ENCODE assay signal across 10 cellular contexts in the genomic region with DNA sequence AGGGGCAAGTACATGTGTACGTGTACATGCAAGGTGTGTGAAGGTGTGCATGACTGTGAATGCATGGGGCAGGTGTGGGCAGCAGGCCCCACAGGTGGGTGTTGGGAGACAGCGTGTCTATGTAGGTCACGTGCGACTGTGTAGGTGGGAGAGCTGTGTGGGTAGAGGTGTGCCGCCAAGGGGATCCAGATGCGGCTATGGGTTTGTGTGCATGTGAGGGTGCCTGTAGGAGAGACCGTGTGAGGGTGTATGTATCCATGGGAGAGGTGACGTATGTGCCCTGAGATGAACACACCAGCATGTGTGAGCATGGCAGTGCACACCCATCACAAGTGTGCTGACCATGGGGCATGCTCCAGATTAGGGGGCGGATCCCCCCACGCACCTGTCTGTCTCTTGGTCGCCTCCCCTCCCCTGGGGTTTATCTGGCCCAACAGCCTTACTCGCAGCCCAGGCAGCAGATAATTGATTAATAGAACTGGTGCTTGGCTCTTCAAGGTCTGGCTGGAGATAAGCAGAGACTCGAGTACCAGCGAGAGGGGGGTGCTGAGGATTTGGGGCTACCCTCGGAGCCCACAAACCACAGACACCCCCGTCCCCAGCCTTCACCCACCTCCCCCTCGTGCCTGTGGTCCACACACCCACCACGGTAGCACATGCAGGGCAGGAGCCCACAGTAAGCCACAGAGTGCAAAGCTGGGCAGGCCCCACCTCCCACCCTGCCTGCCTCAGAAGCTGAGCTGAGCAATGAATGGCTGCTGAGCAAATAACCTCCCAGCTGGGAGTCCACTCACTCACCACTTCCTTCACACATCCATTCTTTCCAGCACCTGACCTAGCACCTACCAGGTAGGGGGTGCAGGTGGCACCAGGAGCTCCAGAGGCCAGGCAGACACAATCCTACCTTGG. TPM values are rescaled to one million over a fixed set of nuclear protein-coding genes. Genes with fewer than 3 reads are reported as not detected.
DNase-seq lines count a peak whose midpoint lies in the region; ATAC-seq and TF ChIP-seq lines count a peak whose summit lies in the region.
"Had no signal": no experiment of that assay in that cellular context is flagged by ENCODE, and none has a peak within 500 bp of the region (broad histone marks: within the 10 kb centered on the region; RNA-seq: fewer than 3 reads in every experiment).

No MANE protein-coding gene starts in this region.

- no peaks in the 10 kb centered on the region for H3K9me2 ChIP-seq in MM.1S (replicated peaks; ENCODE audit: insufficient read depth, low read length)

- H3K4me1 ChIP-seq in cardiac muscle cell (ENCODE audit: low read depth) (peaks cover 37% of the 10 kb centered on the region), right atrium auricular region (peaks cover 0 to 30% of the 10 kb centered on the region in 2 donors), mesenchymal stem cell (ENCODE audit: control insufficient read depth, insufficient read depth, low read depth, low read length) (peaks cover 5% of the 10 kb centered on the region), upper lobe of right lung (no peaks in the 10 kb centered on the region), MM.1S (ENCODE audit: low read length) (peaks cover 20% of the 10 kb centered on the region)

- no peaks in the 10 kb centered on the region for H3K79me2 ChIP-seq in MM.1S (ENCODE audit: low read length)

- 76% methylated on average over 15 of the region's 18 CpGs for whole genome bisulfite sequencing in mesenchymal stem cell

- H3K18ac ChIP-seq in mesenchymal stem cell (ENCODE audit: low read depth in 1 of 2, low read length in 2 of 2) = no peak overlapping the region

- H3K36me3 ChIP-seq in cardiac muscle cell (no peaks in the 10 kb centered on the region), right atrium auricular region (no peaks in the 10 kb centered on the region), mesenchymal stem cell (ENCODE audit: control insufficient read depth in 1 of 2, insufficient read depth in 2 of 2, low read depth in 1 of 2, low read length in 2 of 2) (no peaks in the 10 kb centered on the region), upper lobe of right lung (no peaks in the 10 kb centered on the region), MM.1S (replicated peaks; ENCODE audit: insufficient read depth, low read length) (no peaks in the 10 kb centered on the region)
- H3K36me3 ChIP-seq: heart right ventricle had no signal

- no peak overlapping the region for H2AK5ac ChIP-seq in mesenchymal stem cell (ENCODE audit: low read length, severe bottlenecking)

- H3K14ac ChIP-seq in mesenchymal stem cell (ENCODE audit: low read length in 2 of 2) = peak overlapping the region in 1 of 2 experiments; percentile 49

- peak overlapping the region; percentile 64 for H3K27ac ChIP-seq in cardiac muscle cell
- H3K27ac ChIP-seq in right atrium auricular region = no peak overlapping the region
- H3K27ac ChIP-seq in mesenchymal stem cell (ENCODE audit: low read length, poor library complexity, severe bottlenecking) = no peak overlapping the region
- H3K27ac ChIP-seq in upper lobe of right lung = no peak overlapping the region
- no peak overlapping the region for H3K27ac ChIP-seq in MM.1S (ENCODE audit: low read length)
- H3K27ac ChIP-seq: C4-2B, heart right ventricle had no signal

- H3K27me3 ChIP-seq in cardiac muscle cell (no peaks in the 10 kb centered on the region), right atrium auricular region (no peaks in the 10 kb centered on the region), mesenchymal stem cell (ENCODE audit: control insufficient read depth in 1 of 2, insufficient read depth in 1 of 2, low read length in 2 of 2) (peaks cover 10 to 44% of the 10 kb centered on the region in 2 experiments), upper lobe of right lung (no peaks in the 10 kb centered on the region), MM.1S (replicated peaks; ENCODE audit: insufficient read depth, low read length) (no peaks in the 10 kb centered on the region)
- H3K27me3 ChIP-seq: heart right ventricle had no signal

- no peak overlapping the region for H2BK12ac ChIP-seq in mesenchymal stem cell (ENCODE audit: low read length in 2 of 2)

- no peak overlapping the region for H3K23ac ChIP-seq in mesenchymal stem cell (ENCODE audit: low read length in 2 of 2)

- H3K4ac ChIP-seq in mesenchymal stem cell (ENCODE audit: low read depth in 1 of 2, low read length in 2 of 2) = no peak overlapping the region

- H2BK120ac ChIP-seq in mesenchymal stem cell (ENCODE audit: low read depth, low read length) = no peak overlapping the region

- intact Hi-C loops in upper lobe of right lung (cut with DNase I) = no loop called here

- H3K4me3 ChIP-seq in cardiac muscle cell (no peak overlapping the region), right atrium auricular region (no peak overlapping the region), mesenchymal stem cell (ENCODE audit: insufficient read depth in 1 of 2, low read depth in 1 of 2, low read length in 2 of 2) (no peak overlapping the region), upper lobe of right lung (no peak overlapping the region), MM.1S (ENCODE audit: low read length) (no peak overlapping the region)
- H3K4me3 ChIP-seq: heart right ventricle had no signal

- no peaks in the 10 kb centered on the region for H4K20me1 ChIP-seq in MM.1S (ENCODE audit: insufficient read depth, low read length)

- DNase-seq in cardiac muscle cell (ENCODE audit: low read depth in 1 of 2, low spot score in 1 of 2) = no peak
- DNase-seq in right atrium auricular region (ENCODE audit: low spot score) = no peak
- peak; percentile 77 for DNase-seq in activated CD8-positive, alpha-beta memory T cell treated with anti-CD3 and anti-CD28 coated beads for 24 hours
- DNase-seq in mesenchymal stem cell = no peak
- DNase-seq in upper lobe of right lung = peak; percentile 55
- DNase-seq in cortex of kidney (lab: John Stamatoyannopoulos, UW) = no peak
- DNase-seq in MM.1S = no peak
- DNase-seq: heart right ventricle had no signal

- ATAC-seq in upper lobe of right lung (peak; percentile 8), HG03139 (IDR thresholded peaks at IDR 0.05; ENCODE audit: unreplicated experiment) (no peak)
- ATAC-seq: heart right ventricle had no signal

- no peak overlapping the region for H2AFZ ChIP-seq in mesenchymal stem cell (ENCODE audit: low read depth, low read length)
- H2AFZ ChIP-seq in MM.1S (ENCODE audit: low read length) = no peak overlapping the region

- H2BK5ac ChIP-seq in mesenchymal stem cell (ENCODE audit: low read depth, low read length, poor library complexity, severe bottlenecking) = no peak overlapping the region

- no peaks in the 10 kb centered on the region for H3K9me3 ChIP-seq in cardiac muscle cell (ENCODE audit: low read depth)
- no peaks in the 10 kb centered on the region for H3K9me3 ChIP-seq in right atrium auricular region
- H3K9me3 ChIP-seq in mesenchymal stem cell (ENCODE audit: control insufficient read depth, low read length) = no peaks in the 10 kb centered on the region
- no peaks in the 10 kb centered on the region for H3K9me3 ChIP-seq in upper lobe of right lung
- no peaks in the 10 kb centered on the region for H3K9me3 ChIP-seq in MM.1S (replicated peaks; ENCODE audit: insufficient read depth, low read length)
- H3K9me3 ChIP-seq: heart right ventricle had no signal

- H3K79me1 ChIP-seq in mesenchymal stem cell (replicated peaks; ENCODE audit: low read length, poor library complexity, severe bottlenecking) = no peaks in the 10 kb centered on the region

- H3K4me2 ChIP-seq in mesenchymal stem cell (ENCODE audit: low read length, poor library complexity, severe bottlenecking) (no peak overlapping the region), MM.1S (ENCODE audit: low read depth, low read length) (no peak overlapping the region)

- TF ChIP-seq CTCF in cardiac muscle cell (IDR thresholded peaks at IDR 0.05; ENCODE audit: low read depth, low read length) = no peak
- no peak for TF ChIP-seq CTCF in right atrium auricular region (IDR thresholded peaks at IDR 0.05)
- TF ChIP-seq CTCF in upper lobe of right lung (IDR thresholded peaks at IDR 0.05) = no peak
- no peak for TF ChIP-seq CTCF in MM.1S (IDR thresholded peaks at IDR 0.05; ENCODE audit: low read length)

- H2BK15ac ChIP-seq in mesenchymal stem cell (ENCODE audit: low read depth, poor library complexity, severe bottlenecking) = no peak overlapping the region

- H3F3A ChIP-seq in MM.1S (ENCODE audit: insufficient read depth, low read length) = peaks cover 7% of the 10 kb centered on the region

- H4K91ac ChIP-seq in mesenchymal stem cell (ENCODE audit: low read length) = peak overlapping the region; percentile 16

- H4K8ac ChIP-seq in mesenchymal stem cell (ENCODE audit: low read length) = peak overlapping the region; percentile 19

- H3K9ac ChIP-seq in mesenchymal stem cell (ENCODE audit: low read length) = no peak overlapping the region
- no peak overlapping the region for H3K9ac ChIP-seq in MM.1S (ENCODE audit: low read length)

RNA-seq across cellular contexts. Expression of a gene that starts 41.4 kb away (rescaled TPM):
- total RNA-seq in cardiac muscle cell = 57.1 and 78.8 TPM in 2 replicates
- 48.2 and 57.7 TPM in 2 replicates for polyA plus RNA-seq in cardiac muscle cell
- total RNA-seq in right atrium auricular region = 10 to 100 TPM; 59.3 to 71.0 TPM
- polyA plus RNA-seq in mesenchymal stem cell (2013, experiment 1 of 2) = 36.4 TPM
- polyA plus RNA-seq in mesenchymal stem cell (2013, experiment 2 of 2) = 35.8 TPM
- 84.7 TPM for total RNA-seq in upper lobe of right lung

Comparison
In these comparisons a context has a peak if more than half of its experiments do, and no peak if none do; other contexts are left out.
1. DNase-seq: peak in activated CD8-positive, alpha-beta memory T cell treated with anti-CD3 and anti-CD28 coated beads for 24 hours (single experiment) and upper lobe of right lung (single experiment); none in cardiac muscle cell (0 of 2), right atrium auricular region (single experiment), mesenchymal stem cell (single experiment), cortex of kidney (single experiment) and MM.1S (single experiment).